Comparison of ENCODE assay signal across 2 cellular contexts in genomic region chr1:245858022-245858421, GRCh38.
TF ChIP-seq lines count a peak whose summit lies in the region.

No MANE protein-coding gene starts in this region.

TF ChIP-seq in HepG2, 621 proteins besides CTCF, POLR2A, EP300 and RAD21:
- no peak for TF ChIP-seq PITX1 (CRISPR knock-in tag; IDR thresholded peaks at IDR 0.05)
- TF ChIP-seq ZMYM2 (CRISPR knock-in tag; IDR thresholded peaks at IDR 0.05), result no peak
- no peak for TF ChIP-seq ZNF577 (CRISPR knock-in tag; IDR thresholded peaks at IDR 0.05; ENCODE audit: borderline replicate concordance, low read depth)
- TF ChIP-seq ZNF331 (CRISPR knock-in tag; IDR thresholded peaks at IDR 0.05), result no peak
- TF ChIP-seq RCOR2 (CRISPR knock-in tag; IDR thresholded peaks at IDR 0.05), result no peak
- no peak for TF ChIP-seq MIER2 (CRISPR knock-in tag; IDR thresholded peaks at IDR 0.05)
- no peak for TF ChIP-seq ZNF362 (CRISPR knock-in tag; IDR thresholded peaks at IDR 0.05; ENCODE audit: borderline replicate concordance)
- TF ChIP-seq ZNF615 (CRISPR knock-in tag; IDR thresholded peaks at IDR 0.05; ENCODE audit: borderline replicate concordance), result no peak
- TF ChIP-seq ZNF790 (CRISPR knock-in tag; IDR thresholded peaks at IDR 0.05; ENCODE audit: borderline replicate concordance), result no peak
- TF ChIP-seq ELF4 (CRISPR knock-in tag; IDR thresholded peaks at IDR 0.05; ENCODE audit: borderline replicate concordance), result no peak

TF ChIP-seq in IMR-90, 13 proteins besides CTCF, POLR2A, EP300 and RAD21:
- TF ChIP-seq MXI1 (IDR thresholded peaks at IDR 0.05; ENCODE audit: borderline replicate concordance, low read depth, low read length), result no peak
- no peak for TF ChIP-seq CHD1 (IDR thresholded peaks at IDR 0.05; ENCODE audit: low read depth, low read length)
- no peak for TF ChIP-seq FOS (IDR thresholded peaks at IDR 0.05; ENCODE audit: low read depth, low read length)
- TF ChIP-seq, protein P1, sequence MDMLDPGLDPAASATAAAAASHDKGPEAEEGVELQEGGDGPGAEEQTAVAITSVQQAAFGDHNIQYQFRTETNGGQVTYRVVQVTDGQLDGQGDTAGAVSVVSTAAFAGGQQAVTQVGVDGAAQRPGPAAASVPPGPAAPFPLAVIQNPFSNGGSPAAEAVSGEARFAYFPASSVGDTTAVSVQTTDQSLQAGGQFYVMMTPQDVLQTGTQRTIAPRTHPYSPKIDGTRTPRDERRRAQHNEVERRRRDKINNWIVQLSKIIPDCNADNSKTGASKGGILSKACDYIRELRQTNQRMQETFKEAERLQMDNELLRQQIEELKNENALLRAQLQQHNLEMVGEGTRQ (IDR thresholded peaks at IDR 0.05; ENCODE audit: low read depth, low read length), result no peak
- no peak for TF ChIP-seq MAFK (IDR thresholded peaks at IDR 0.05; ENCODE audit: low read depth, low read length)
- no peak for TF ChIP-seq NFE2L2 (IDR thresholded peaks at IDR 0.05; ENCODE audit: low read depth, low read length)
- no peak for TF ChIP-seq RCOR1 (IDR thresholded peaks at IDR 0.05; ENCODE audit: insufficient replicate concordance, low read length)
- no peak for TF ChIP-seq RFX5 (IDR thresholded peaks at IDR 0.05; ENCODE audit: low read depth, low read length)
- no peak for TF ChIP-seq SMC3 (IDR thresholded peaks at IDR 0.05; ENCODE audit: low read depth, low read length)
- TF ChIP-seq, protein P2, sequence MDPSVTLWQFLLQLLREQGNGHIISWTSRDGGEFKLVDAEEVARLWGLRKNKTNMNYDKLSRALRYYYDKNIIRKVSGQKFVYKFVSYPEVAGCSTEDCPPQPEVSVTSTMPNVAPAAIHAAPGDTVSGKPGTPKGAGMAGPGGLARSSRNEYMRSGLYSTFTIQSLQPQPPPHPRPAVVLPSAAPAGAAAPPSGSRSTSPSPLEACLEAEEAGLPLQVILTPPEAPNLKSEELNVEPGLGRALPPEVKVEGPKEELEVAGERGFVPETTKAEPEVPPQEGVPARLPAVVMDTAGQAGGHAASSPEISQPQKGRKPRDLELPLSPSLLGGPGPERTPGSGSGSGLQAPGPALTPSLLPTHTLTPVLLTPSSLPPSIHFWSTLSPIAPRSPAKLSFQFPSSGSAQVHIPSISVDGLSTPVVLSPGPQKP (IDR thresholded peaks at IDR 0.05; ENCODE audit: borderline replicate concordance, low read depth, low read length), result no peak
- TF ChIP-seq CEBPB (IDR thresholded peaks at IDR 0.05; ENCODE audit: low read depth, low read length), result no peak
- no peak for TF ChIP-seq MAZ (IDR thresholded peaks at IDR 0.05; ENCODE audit: borderline replicate concordance, low read depth, low read length)
- TF ChIP-seq BHLHE40 (IDR thresholded peaks at IDR 0.05; ENCODE audit: low read depth, low read length), result no peak
